8 cellular contexts compared by ENCODE assay signal in the genomic region with DNA sequence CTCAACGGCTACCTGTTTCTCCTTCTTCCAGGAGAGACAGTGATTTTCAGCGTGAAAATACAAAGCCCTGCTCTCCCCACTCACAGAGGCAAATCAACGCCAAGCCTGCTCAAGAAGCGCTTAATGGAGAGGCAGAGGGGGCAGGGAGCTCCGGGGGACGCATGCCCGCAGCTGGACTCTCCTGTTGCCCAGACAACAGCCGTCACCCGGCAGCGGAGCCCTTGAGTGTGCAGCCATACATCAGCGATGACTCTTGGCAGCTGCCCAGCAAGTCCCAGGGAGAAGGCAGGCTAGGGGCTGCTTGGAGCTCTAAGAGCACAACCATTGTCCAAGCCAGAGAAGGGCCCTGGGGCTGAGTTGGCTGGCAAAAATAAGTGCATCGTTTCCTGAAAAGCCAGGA.
DNase-seq lines count a peak whose midpoint lies in the region; ATAC-seq and TF ChIP-seq lines count a peak whose summit lies in the region.

No MANE protein-coding gene starts in this region.

- peaks cover 8% of the 10 kb centered on the region for H3K9me3 Mint-ChIP-seq in stimulated activated memory B cell treated with anti-CD40 and anti-IgM and Interleukin-4, amounts not matched to agents 10 μg/mL and 1 μg/mL and 100 μg/mL, for 72 hours

- no peak overlapping the region for H3K27ac ChIP-seq in colonic mucosa

- H3K36me3 Mint-ChIP-seq in stimulated activated memory B cell treated with anti-CD40 and anti-IgM and Interleukin-4, amounts not matched to agents 10 μg/mL and 1 μg/mL and 100 μg/mL, for 72 hours = peaks cover 23% of the 10 kb centered on the region

- H3K4me3 Mint-ChIP-seq in stimulated activated memory B cell treated with anti-CD40 and anti-IgM and Interleukin-4, amounts not matched to agents 10 μg/mL and 1 μg/mL and 100 μg/mL, for 72 hours = no peak overlapping the region

- intact Hi-C loops in colonic mucosa (cut with DNase I) = no loop called here

- H3K36me3 ChIP-seq in colonic mucosa (no peaks in the 10 kb centered on the region), neuron (ENCODE audit: insufficient read depth, low read length) (no peaks in the 10 kb centered on the region)

- H3K27ac Mint-ChIP-seq in stimulated activated memory B cell treated with anti-CD40 and anti-IgM and Interleukin-4, amounts not matched to agents 10 μg/mL and 1 μg/mL and 100 μg/mL, for 72 hours = no peak overlapping the region

- H3K4me1 ChIP-seq in colonic mucosa = no peaks in the 10 kb centered on the region
- H3K4me1 ChIP-seq in neuron (ENCODE audit: insufficient read depth, low read length) = peaks cover 17% of the 10 kb centered on the region

- no peak for ATAC-seq in HG03342 (IDR thresholded peaks at IDR 0.05; ENCODE audit: unreplicated experiment)
- no peak for ATAC-seq in stimulated activated memory B cell treated with anti-CD40 and anti-IgM and Interleukin-4, amounts not matched to agents 10 μg/mL and 1 μg/mL and 100 μg/mL, for 72 hours
- ATAC-seq in GM19023 (IDR thresholded peaks at IDR 0.05; ENCODE audit: unreplicated experiment) = no peak

- peak; percentile 98 for DNase-seq in DMS53 treated with DMSO at 0.1 percent for 48 hours (lab: John Stamatoyannopoulos, UW; ENCODE audit: unreplicated experiment)
- DNase-seq in NCI-H2196 (lab: John Stamatoyannopoulos, UW; ENCODE audit: unreplicated experiment) = peak; percentile 95
- peak; percentile 45 for DNase-seq in colonic mucosa
- no peak for DNase-seq in activated CD8-positive, alpha-beta memory T cell treated with anti-CD3 and anti-CD28 coated beads, Interleukin-2, amount 50 U/mL, for 4 hours

- H2AFZ ChIP-seq in neuron (ENCODE audit: low read depth, low read length) = peak overlapping the region; percentile 27

- H3K4me1 Mint-ChIP-seq in stimulated activated memory B cell treated with anti-CD40 and anti-IgM and Interleukin-4, amounts not matched to agents 10 μg/mL and 1 μg/mL and 100 μg/mL, for 72 hours = peaks cover 11% of the 10 kb centered on the region

- H3K27me3 Mint-ChIP-seq in stimulated activated memory B cell treated with anti-CD40 and anti-IgM and Interleukin-4, amounts not matched to agents 10 μg/mL and 1 μg/mL and 100 μg/mL, for 72 hours = peaks cover 9% of the 10 kb centered on the region

- H3K9me3 ChIP-seq in colonic mucosa = no peaks in the 10 kb centered on the region
- no peaks in the 10 kb centered on the region for H3K9me3 ChIP-seq in neuron (ENCODE audit: low read length)

- TF ChIP-seq CTCF in colonic mucosa (IDR thresholded peaks at IDR 0.05) = no peak

- H3K27me3 ChIP-seq in colonic mucosa (no peaks in the 10 kb centered on the region), neuron (ENCODE audit: insufficient read depth, low read length) (no peaks in the 10 kb centered on the region)

- H3K4me3 ChIP-seq in colonic mucosa (no peak overlapping the region), neuron (ENCODE audit: low read length) (peak overlapping the region; percentile 0)

- no peak overlapping the region for H3K9ac ChIP-seq in colonic mucosa (ENCODE audit: low read depth in 2 of 2, low read length in 2 of 2)
